In the genomic region with DNA sequence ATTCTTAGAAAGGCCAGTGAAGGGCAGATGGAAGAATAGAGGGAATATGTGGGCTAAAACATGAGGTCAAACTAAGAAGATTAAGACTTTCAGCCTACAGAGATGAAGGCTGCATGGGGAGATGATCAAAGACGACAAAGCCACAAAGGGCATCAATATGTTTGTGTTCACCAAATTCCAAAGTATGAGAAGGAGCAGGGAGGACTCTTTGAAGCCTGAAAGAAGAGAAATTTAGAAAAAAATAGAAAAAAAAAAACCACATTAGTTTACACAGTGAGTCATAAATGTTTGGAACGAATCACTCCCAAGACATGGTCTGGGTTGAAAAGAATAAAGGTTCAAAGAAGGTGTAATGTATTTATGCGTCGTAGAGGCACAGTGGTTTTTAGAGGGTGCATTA, we compare ENCODE assay signal across 1 cellular context.
TF ChIP-seq lines count a peak whose summit lies in the region.

No MANE protein-coding gene starts in this region.

TF ChIP-seq in HepG2, 621 proteins besides CTCF, POLR2A, EP300 and RAD21 (continued from another document):
- TF ChIP-seq FOXP1 (IDR thresholded peaks at IDR 0.05) (no peak), FOXP1 (CRISPR knock-in tag; IDR thresholded peaks at IDR 0.05) (no peak), ZNF432 (CRISPR knock-in tag; IDR thresholded peaks at IDR 0.05; ENCODE audit: borderline replicate concordance) (no peak), HNRNPLL (IDR thresholded peaks at IDR 0.05; ENCODE audit: low read depth, low read length, poor library complexity, severe bottlenecking) (no peak), ELF3 (CRISPR knock-in tag; IDR thresholded peaks at IDR 0.05) (no peak), PAX8 (CRISPR knock-in tag; IDR thresholded peaks at IDR 0.05; ENCODE audit: borderline replicate concordance) (no peak)
- TF ChIP-seq, protein P1, sequence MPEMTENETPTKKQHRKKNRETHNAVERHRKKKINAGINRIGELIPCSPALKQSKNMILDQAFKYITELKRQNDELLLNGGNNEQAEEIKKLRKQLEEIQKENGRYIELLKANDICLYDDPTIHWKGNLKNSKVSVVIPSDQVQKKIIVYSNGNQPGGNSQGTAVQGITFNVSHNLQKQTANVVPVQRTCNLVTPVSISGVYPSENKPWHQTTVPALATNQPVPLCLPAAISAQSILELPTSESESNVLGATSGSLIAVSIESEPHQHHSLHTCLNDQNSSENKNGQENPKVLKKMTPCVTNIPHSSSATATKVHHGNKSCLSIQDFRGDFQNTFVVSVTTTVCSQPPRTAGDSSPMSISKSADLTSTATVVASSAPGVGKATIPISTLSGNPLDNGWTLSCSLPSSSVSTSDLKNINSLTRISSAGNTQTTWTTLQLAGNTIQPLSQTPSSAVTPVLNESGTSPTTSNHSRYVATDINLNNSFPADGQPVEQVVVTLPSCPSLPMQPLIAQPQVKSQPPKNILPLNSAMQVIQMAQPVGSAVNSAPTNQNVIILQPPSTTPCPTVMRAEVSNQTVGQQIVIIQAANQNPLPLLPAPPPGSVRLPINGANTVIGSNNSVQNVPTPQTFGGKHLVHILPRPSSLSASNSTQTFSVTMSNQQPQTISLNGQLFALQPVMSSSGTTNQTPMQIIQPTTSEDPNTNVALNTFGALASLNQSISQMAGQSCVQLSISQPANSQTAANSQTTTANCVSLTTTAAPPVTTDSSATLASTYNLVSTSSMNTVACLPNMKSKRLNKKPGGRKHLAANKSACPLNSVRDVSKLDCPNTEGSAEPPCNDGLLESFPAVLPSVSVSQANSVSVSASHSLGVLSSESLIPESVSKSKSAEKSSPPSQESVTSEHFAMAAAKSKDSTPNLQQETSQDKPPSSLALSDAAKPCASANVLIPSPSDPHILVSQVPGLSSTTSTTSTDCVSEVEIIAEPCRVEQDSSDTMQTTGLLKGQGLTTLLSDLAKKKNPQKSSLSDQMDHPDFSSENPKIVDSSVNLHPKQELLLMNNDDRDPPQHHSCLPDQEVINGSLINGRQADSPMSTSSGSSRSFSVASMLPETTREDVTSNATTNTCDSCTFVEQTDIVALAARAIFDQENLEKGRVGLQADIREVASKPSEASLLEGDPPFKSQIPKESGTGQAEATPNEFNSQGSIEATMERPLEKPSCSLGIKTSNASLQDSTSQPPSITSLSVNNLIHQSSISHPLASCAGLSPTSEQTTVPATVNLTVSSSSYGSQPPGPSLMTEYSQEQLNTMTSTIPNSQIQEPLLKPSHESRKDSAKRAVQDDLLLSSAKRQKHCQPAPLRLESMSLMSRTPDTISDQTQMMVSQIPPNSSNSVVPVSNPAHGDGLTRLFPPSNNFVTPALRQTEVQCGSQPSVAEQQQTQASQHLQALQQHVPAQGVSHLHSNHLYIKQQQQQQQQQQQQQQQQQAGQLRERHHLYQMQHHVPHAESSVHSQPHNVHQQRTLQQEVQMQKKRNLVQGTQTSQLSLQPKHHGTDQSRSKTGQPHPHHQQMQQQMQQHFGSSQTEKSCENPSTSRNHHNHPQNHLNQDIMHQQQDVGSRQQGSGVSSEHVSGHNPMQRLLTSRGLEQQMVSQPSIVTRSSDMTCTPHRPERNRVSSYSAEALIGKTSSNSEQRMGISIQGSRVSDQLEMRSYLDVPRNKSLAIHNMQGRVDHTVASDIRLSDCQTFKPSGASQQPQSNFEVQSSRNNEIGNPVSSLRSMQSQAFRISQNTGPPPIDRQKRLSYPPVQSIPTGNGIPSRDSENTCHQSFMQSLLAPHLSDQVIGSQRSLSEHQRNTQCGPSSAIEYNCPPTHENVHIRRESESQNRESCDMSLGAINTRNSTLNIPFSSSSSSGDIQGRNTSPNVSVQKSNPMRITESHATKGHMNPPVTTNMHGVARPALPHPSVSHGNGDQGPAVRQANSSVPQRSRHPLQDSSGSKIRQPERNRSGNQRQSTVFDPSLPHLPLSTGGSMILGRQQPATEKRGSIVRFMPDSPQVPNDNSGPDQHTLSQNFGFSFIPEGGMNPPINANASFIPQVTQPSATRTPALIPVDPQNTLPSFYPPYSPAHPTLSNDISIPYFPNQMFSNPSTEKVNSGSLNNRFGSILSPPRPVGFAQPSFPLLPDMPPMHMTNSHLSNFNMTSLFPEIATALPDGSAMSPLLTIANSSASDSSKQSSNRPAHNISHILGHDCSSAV (CRISPR knock-in tag; IDR thresholded peaks at IDR 0.05; ENCODE audit: borderline replicate concordance), result no peak
